In the genomic region with DNA sequence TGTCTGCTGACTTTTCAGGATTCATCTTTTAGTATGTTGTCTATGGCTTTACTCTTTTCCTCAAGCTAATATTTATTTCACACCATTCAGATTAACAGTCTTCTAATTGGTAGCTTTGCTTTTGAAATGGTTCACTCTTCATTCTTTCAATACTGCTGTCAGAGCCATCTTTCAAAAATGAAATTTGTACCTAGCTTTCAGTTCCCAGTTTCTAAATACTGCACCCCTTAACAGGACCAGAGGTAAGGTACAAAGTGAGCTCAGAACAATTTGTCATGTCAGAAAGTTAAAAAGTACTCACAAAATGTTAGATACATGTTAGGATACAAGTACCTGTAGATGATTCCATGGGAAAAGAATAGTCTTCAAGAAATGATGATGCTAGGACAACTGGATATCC, we compare ENCODE assay signal across 18 cellular contexts.
DNase-seq lines count a peak whose midpoint lies in the region; ATAC-seq and TF ChIP-seq lines count a peak whose summit lies in the region.
"Had no signal": no experiment of that assay in that cellular context is flagged by ENCODE, and none has a peak within 500 bp of the region (broad histone marks: within the 10 kb centered on the region; RNA-seq: fewer than 3 reads in every experiment).

No MANE protein-coding gene starts in this region.

- H3K4me1 ChIP-seq in OCI-LY3 (ENCODE audit: low read length) = peaks cover 42% of the 10 kb centered on the region

- no peak overlapping the region for H2AFZ ChIP-seq in OCI-LY3 (ENCODE audit: low read depth, low read length)

- peak overlapping the region; percentile 37 for H3K4me2 ChIP-seq in OCI-LY3 (ENCODE audit: low read length)
- H3K4me2 ChIP-seq: BLaER1 treated with 17β-estradiol and CSF1 and Interleukin-3, amounts not matched to agents 10 nM and 100 nM had no signal

- DNase-seq in GM12865 (ENCODE audit: low read depth) = peak; percentile 14
- DNase-seq in HFFc6 = no peak
- no peak for DNase-seq in SIG-M5 (lab: John Stamatoyannopoulos, UW)
- no peak for DNase-seq in left cardiac atrium
- no peak for DNase-seq in activated CD4-positive, alpha-beta T cell treated with anti-CD3 and anti-CD28 coated beads for 1 hour
- DNase-seq in SKM-1 treated with dmso at 0.1 percent for 144 hours (lab: John Stamatoyannopoulos, UW; ENCODE audit: unreplicated experiment) = no peak
- DNase-seq: ACHN; CD4-positive, CD25-positive, alpha-beta regulatory T cell; DMS53; GF-D8; GOT3; H9; IMR-90; Kasumi-1; KBM-7 had no signal

- H3K79me2 ChIP-seq in OCI-LY3 (ENCODE audit: low read length) = no peaks in the 10 kb centered on the region

- ATAC-seq in GM19468 (IDR thresholded peaks at IDR 0.05; ENCODE audit: extremely low read depth, unreplicated experiment) = peak; percentile 51
- ATAC-seq in left cardiac atrium = no peak

- H3K4me3 Mint-ChIP-seq in HFFc6 = no peak overlapping the region
- H3K4me3 Mint-ChIP-seq: CD4-positive, CD25-positive, alpha-beta regulatory T cell; H9 had no signal

- H3K9me3 Mint-ChIP-seq in HFFc6 = no peaks in the 10 kb centered on the region

- no peaks in the 10 kb centered on the region for H3K27me3 ChIP-seq in OCI-LY3 (ENCODE audit: low read depth, low read length)
- H3K27me3 ChIP-seq: BLaER1 treated with 17β-estradiol and CSF1 and Interleukin-3, amounts not matched to agents 10 nM and 100 nM had no signal

- H3K27ac Mint-ChIP-seq in HFFc6 = peak overlapping the region; percentile 11
- H3K27ac Mint-ChIP-seq: CD4-positive, CD25-positive, alpha-beta regulatory T cell had no signal

- H3K36me3 ChIP-seq in OCI-LY3 (replicated peaks; ENCODE audit: low read depth, low read length) = peaks cover 2% of the 10 kb centered on the region

- no peaks in the 10 kb centered on the region for H3K9me3 ChIP-seq in OCI-LY3 (ENCODE audit: insufficient read depth, low read length)

- intact Hi-C loops in left cardiac atrium (cut with DNase I) = no loop called here

- peak overlapping the region; percentile 31 for H3K27ac ChIP-seq in OCI-LY3 (ENCODE audit: low read length)
- H3K27ac ChIP-seq: BLaER1 treated with 17β-estradiol and CSF1 and Interleukin-3, amounts not matched to agents 10 nM and 100 nM had no signal

- no peak for TF ChIP-seq CTCF in GM12865 (IDR thresholded peaks at IDR 0.05; ENCODE audit: insufficient read depth, low read depth, low read length, missing control alignments)
- no peak for TF ChIP-seq CTCF in HFFc6 (IDR thresholded peaks at IDR 0.05)
- no peak for TF ChIP-seq CTCF in OCI-LY3 (IDR thresholded peaks at IDR 0.05; ENCODE audit: low read depth, low read length)

- H3K9ac ChIP-seq in OCI-LY3 (ENCODE audit: low read length) = no peak overlapping the region
- H3K9ac ChIP-seq: BLaER1 treated with 17β-estradiol and CSF1 and Interleukin-3, amounts not matched to agents 10 nM and 100 nM had no signal

- peaks cover 57% of the 10 kb centered on the region for H3K4me1 Mint-ChIP-seq in HFFc6 (ENCODE audit: low read depth)

- no peaks in the 10 kb centered on the region for H4K20me1 ChIP-seq in OCI-LY3 (ENCODE audit: insufficient read depth, low read length)
- H4K20me1 ChIP-seq: BLaER1 treated with 17β-estradiol and CSF1 and Interleukin-3, amounts not matched to agents 10 nM and 100 nM had no signal

- no peak overlapping the region for H3K4me3 ChIP-seq in GM12865 (ENCODE audit: low read depth, low read length)
- no peak overlapping the region for H3K4me3 ChIP-seq in OCI-LY3 (ENCODE audit: low read length)
- H3K4me3 ChIP-seq: BLaER1 treated with 17β-estradiol and CSF1 and Interleukin-3, amounts not matched to agents 10 nM and 100 nM had no signal

- no peaks in the 10 kb centered on the region for H3K27me3 Mint-ChIP-seq in HFFc6 (ENCODE audit: insufficient read depth)
- H3K27me3 Mint-ChIP-seq: CD4-positive, CD25-positive, alpha-beta regulatory T cell had no signal

- H3K36me3 Mint-ChIP-seq in HFFc6 (ENCODE audit: low read depth) = peaks cover 31% of the 10 kb centered on the region
